18 cellular contexts compared by ENCODE assay signal in genomic region chr16:72815348-72816318, GRCh38.
DNase-seq lines count a peak whose midpoint lies in the region; ATAC-seq and TF ChIP-seq lines count a peak whose summit lies in the region.
"Had no signal": no experiment of that assay in that cellular context is flagged by ENCODE, and none has a peak within 500 bp of the region (broad histone marks: within the 10 kb centered on the region; RNA-seq: fewer than 3 reads in every experiment).

No MANE protein-coding gene starts in this region.

- no peak overlapping the region for H3K27ac Mint-ChIP-seq in CD8-positive, alpha-beta T cell
- H3K27ac Mint-ChIP-seq: activated CD8-positive, alpha-beta T cell treated with anti-CD3 and anti-CD28 coated beads, Interleukin-2, amount 10 ng/mL, durations not matched to agents 7 days and 5 days; progenitor cell of endocrine pancreas had no signal

- H3K4me3 ChIP-seq in CD8-positive, alpha-beta T cell (ENCODE audit: low read depth, low read length), result no peak overlapping the region
- H3K4me3 ChIP-seq: HAP-1 had no signal

- no peak overlapping the region for H3K4me3 Mint-ChIP-seq in CD8-positive, alpha-beta T cell
- H3K4me3 Mint-ChIP-seq: activated CD8-positive, alpha-beta T cell treated with anti-CD3 and anti-CD28 coated beads, Interleukin-2, amount 10 ng/mL, durations not matched to agents 7 days and 5 days had no signal

- DNase-seq in NOMO-1 treated with dmso at 0.1 percent for 144 hours (lab: John Stamatoyannopoulos, UW; ENCODE audit: unreplicated experiment), result no peak
- DNase-seq in CD8-positive, alpha-beta T cell, result no peak
- no peak for DNase-seq in NCI-H1694 treated with DMSO at 0.1 percent for 48 hours (lab: John Stamatoyannopoulos, UW)
- DNase-seq in GM03348 (ENCODE audit: low spot score), result no peak
- DNase-seq: activated CD8-positive, alpha-beta T cell treated with anti-CD3 and anti-CD28 coated beads, Interleukin-2, amount 10 ng/mL, durations not matched to agents 7 days and 5 days; activated effector memory CD4-positive, alpha-beta T cell treated with anti-CD3 and anti-CD28 coated beads, Interleukin-2, amount 50 U/mL, for 16 hours; Caco-2; KG1; NCI-H1436 treated with DMSO at 0.1 percent for 48 hours; NCI-H510A treated with DMSO at 0.1 percent for 48 hours; PC-3 had no signal

- intact Hi-C loops in CD8-positive, alpha-beta T cell (cut with DNase I, micrococcal nuclease), result no loop called here

- H3K27ac ChIP-seq in CD8-positive, alpha-beta T cell (ENCODE audit: low read depth, low read length), result no peak overlapping the region

- no peak for TF ChIP-seq CTCF in CD8-positive, alpha-beta T cell (IDR thresholded peaks at IDR 0.05)

- CTCF ChIA-PET in CD8-positive, alpha-beta T cell (lab: Charles Lee), result interaction anchor here (1.6 kb wide), 1 partner anchor 18 kb away, joined by 4 read pairs; no protein-coding TSS in a partner anchor

- no peaks in the 10 kb centered on the region for H3K27me3 ChIP-seq in CD8-positive, alpha-beta T cell (ENCODE audit: insufficient read depth, low read length)

- H3K27me3 Mint-ChIP-seq in CD8-positive, alpha-beta T cell (ENCODE audit: low read depth), result peaks cover 4% of the 10 kb centered on the region
- H3K27me3 Mint-ChIP-seq: progenitor cell of endocrine pancreas had no signal

- POLR2A ChIA-PET in CD8-positive, alpha-beta T cell (lab: Charles Lee), result no interaction called here

- H3K36me3 Mint-ChIP-seq in CD8-positive, alpha-beta T cell, result no peaks in the 10 kb centered on the region

- H3K9me3 Mint-ChIP-seq in CD8-positive, alpha-beta T cell, result no peaks in the 10 kb centered on the region

- no peaks in the 10 kb centered on the region for H3K36me3 ChIP-seq in CD8-positive, alpha-beta T cell (ENCODE audit: insufficient read depth, low read length)

- no peaks in the 10 kb centered on the region for H3K9me3 ChIP-seq in CD8-positive, alpha-beta T cell (ENCODE audit: low read length)
- H3K9me3 ChIP-seq: Caco-2, HAP-1 had no signal

- peak; percentile 72 for ATAC-seq in GM18502 (IDR thresholded peaks at IDR 0.05; ENCODE audit: poor library complexity, unreplicated experiment)
- peak; percentile 52 for ATAC-seq in GM19397 (IDR thresholded peaks at IDR 0.05; ENCODE audit: unreplicated experiment)
- peak; percentile 62 for ATAC-seq in HG02678 (IDR thresholded peaks at IDR 0.05; ENCODE audit: unreplicated experiment)
- ATAC-seq in HG03460 (IDR thresholded peaks at IDR 0.05; ENCODE audit: unreplicated experiment), result peak; percentile 61
- ATAC-seq in CD8-positive, alpha-beta T cell, result no peak
- ATAC-seq: activated CD8-positive, alpha-beta T cell treated with anti-CD3 and anti-CD28 coated beads, Interleukin-2, amount 10 ng/mL, durations not matched to agents 7 days and 5 days; PC-3; SK-N-SH treated with all-trans-retinoic acid at 6 μM for 48 hours had no signal

- no peaks in the 10 kb centered on the region for H3K4me1 Mint-ChIP-seq in CD8-positive, alpha-beta T cell (ENCODE audit: low read depth)

- no peaks in the 10 kb centered on the region for H3K4me1 ChIP-seq in CD8-positive, alpha-beta T cell (ENCODE audit: insufficient read depth, low read length)
- H3K4me1 ChIP-seq: Caco-2, HAP-1 had no signal
